In genomic region chr2:222930862-222931261, GRCh38 we compare ENCODE assay signal across 1 cellular context.
TF ChIP-seq lines count a peak whose summit lies in the region.

No MANE protein-coding gene starts in this region.

TF ChIP-seq in SK-N-SH treated with all-trans-retinoic acid at 6 μM for 48 hours, 23 proteins besides CTCF, POLR2A, EP300 and RAD21 (continued from another document):
- TF ChIP-seq PATZ1 (CRISPR knock-in tag; IDR thresholded peaks at IDR 0.05; ENCODE audit: borderline replicate concordance) (0 out of 2 replicates have a peak, but pooled peaks have one; percentile 54), ZNF70 (CRISPR knock-in tag; IDR thresholded peaks at IDR 0.05) (no peak), ZC3H10 (CRISPR knock-in tag; IDR thresholded peaks at IDR 0.05) (peak; percentile 23; the same call in 1 of the 2 replicates), TOX (CRISPR knock-in tag; IDR thresholded peaks at IDR 0.05; ENCODE audit: borderline replicate concordance) (no peak), RARB (CRISPR knock-in tag; IDR thresholded peaks at IDR 0.05) (no peak), BACH2 (CRISPR knock-in tag; IDR thresholded peaks at IDR 0.05; ENCODE audit: borderline replicate concordance) (no peak), GLIS3 (CRISPR knock-in tag; IDR thresholded peaks at IDR 0.05) (peak; percentile 62; the same call in 1 of the 2 replicates), ISL1 (CRISPR knock-in tag; IDR thresholded peaks at IDR 0.05) (peak; percentile 91), PPARA (CRISPR knock-in tag; IDR thresholded peaks at IDR 0.05; ENCODE audit: borderline replicate concordance) (no peak), OSR1 (CRISPR knock-in tag; IDR thresholded peaks at IDR 0.05) (no peak), ESRRG (CRISPR knock-in tag; IDR thresholded peaks at IDR 0.05) (no peak), TCF4 (CRISPR knock-in tag; IDR thresholded peaks at IDR 0.05; ENCODE audit: borderline replicate concordance) (peak; percentile 16; the same call in 1 of the 2 replicates), ZFP30 (CRISPR knock-in tag; IDR thresholded peaks at IDR 0.05) (no peak), ZFP3 (CRISPR knock-in tag; IDR thresholded peaks at IDR 0.05) (0 out of 2 replicates have a peak, but pooled peaks have one; percentile 35), CSDC2 (CRISPR knock-in tag; IDR thresholded peaks at IDR 0.05) (no peak), ZNF565 (CRISPR knock-in tag; conservative IDR thresholded peaks at IDR 0.05; ENCODE audit: low read depth) (no peak), SNAI2 (CRISPR knock-in tag; IDR thresholded peaks at IDR 0.05) (no peak)
- TF ChIP-seq, protein P1, sequence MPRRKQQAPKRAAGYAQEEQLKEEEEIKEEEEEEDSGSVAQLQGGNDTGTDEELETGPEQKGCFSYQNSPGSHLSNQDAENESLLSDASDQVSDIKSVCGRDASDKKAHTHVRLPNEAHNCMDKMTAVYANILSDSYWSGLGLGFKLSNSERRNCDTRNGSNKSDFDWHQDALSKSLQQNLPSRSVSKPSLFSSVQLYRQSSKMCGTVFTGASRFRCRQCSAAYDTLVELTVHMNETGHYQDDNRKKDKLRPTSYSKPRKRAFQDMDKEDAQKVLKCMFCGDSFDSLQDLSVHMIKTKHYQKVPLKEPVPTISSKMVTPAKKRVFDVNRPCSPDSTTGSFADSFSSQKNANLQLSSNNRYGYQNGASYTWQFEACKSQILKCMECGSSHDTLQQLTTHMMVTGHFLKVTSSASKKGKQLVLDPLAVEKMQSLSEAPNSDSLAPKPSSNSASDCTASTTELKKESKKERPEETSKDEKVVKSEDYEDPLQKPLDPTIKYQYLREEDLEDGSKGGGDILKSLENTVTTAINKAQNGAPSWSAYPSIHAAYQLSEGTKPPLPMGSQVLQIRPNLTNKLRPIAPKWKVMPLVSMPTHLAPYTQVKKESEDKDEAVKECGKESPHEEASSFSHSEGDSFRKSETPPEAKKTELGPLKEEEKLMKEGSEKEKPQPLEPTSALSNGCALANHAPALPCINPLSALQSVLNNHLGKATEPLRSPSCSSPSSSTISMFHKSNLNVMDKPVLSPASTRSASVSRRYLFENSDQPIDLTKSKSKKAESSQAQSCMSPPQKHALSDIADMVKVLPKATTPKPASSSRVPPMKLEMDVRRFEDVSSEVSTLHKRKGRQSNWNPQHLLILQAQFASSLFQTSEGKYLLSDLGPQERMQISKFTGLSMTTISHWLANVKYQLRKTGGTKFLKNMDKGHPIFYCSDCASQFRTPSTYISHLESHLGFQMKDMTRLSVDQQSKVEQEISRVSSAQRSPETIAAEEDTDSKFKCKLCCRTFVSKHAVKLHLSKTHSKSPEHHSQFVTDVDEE (CRISPR knock-in tag; IDR thresholded peaks at IDR 0.05): no peak
- TF ChIP-seq, protein P2, sequence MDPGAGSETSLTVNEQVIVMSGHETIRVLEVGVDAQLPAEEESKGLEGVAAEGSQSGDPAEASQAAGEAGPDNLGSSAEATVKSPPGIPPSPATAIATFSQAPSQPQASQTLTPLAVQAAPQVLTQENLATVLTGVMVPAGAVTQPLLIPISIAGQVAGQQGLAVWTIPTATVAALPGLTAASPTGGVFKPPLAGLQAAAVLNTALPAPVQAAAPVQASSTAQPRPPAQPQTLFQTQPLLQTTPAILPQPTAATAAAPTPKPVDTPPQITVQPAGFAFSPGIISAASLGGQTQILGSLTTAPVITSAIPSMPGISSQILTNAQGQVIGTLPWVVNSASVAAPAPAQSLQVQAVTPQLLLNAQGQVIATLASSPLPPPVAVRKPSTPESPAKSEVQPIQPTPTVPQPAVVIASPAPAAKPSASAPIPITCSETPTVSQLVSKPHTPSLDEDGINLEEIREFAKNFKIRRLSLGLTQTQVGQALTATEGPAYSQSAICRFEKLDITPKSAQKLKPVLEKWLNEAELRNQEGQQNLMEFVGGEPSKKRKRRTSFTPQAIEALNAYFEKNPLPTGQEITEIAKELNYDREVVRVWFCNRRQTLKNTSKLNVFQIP (CRISPR knock-in tag; IDR thresholded peaks at IDR 0.05; ENCODE audit: borderline replicate concordance, low read depth): no peak
- TF ChIP-seq, protein P3, sequence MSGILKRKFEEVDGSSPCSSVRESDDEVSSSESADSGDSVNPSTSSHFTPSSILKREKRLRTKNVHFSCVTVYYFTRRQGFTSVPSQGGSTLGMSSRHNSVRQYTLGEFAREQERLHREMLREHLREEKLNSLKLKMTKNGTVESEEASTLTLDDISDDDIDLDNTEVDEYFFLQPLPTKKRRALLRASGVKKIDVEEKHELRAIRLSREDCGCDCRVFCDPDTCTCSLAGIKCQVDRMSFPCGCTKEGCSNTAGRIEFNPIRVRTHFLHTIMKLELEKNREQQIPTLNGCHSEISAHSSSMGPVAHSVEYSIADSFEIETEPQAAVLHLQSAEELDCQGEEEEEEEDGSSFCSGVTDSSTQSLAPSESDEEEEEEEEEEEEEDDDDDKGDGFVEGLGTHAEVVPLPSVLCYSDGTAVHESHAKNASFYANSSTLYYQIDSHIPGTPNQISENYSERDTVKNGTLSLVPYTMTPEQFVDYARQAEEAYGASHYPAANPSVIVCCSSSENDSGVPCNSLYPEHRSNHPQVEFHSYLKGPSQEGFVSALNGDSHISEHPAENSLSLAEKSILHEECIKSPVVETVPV (CRISPR knock-in tag; IDR thresholded peaks at IDR 0.05): no peak; the same call in 1 of the 2 replicates
